15 cellular contexts compared by ENCODE assay signal in genomic region chr14:81343166-81343565, GRCh38. TPM values are rescaled to one million over a fixed set of nuclear protein-coding genes. Genes with fewer than 3 reads are reported as not detected.
"Had no signal": no experiment of that assay in that cellular context is flagged by ENCODE, and none has a peak within 500 bp of the region (broad histone marks: within the 10 kb centered on the region; RNA-seq: fewer than 3 reads in every experiment).

No MANE protein-coding gene starts in this region.

- DNase-seq: activated CD4-positive, alpha-beta T cell treated with anti-CD3 and anti-CD28 coated beads for 48 hours; activated CD8-positive, alpha-beta T cell treated with anti-CD3 and anti-CD28 coated beads for 36 hours; activated gamma-delta T cell; activated T-cell treated with anti-CD3 and anti-CD28 coated beads, Interleukin-2, amount 50 U/mL, for 48 hours; body of pancreas; effector memory CD8-positive, alpha-beta T cell; natural killer cell; posterior cingulate gyrus; stimulated activated naive CD8-positive, alpha-beta T cell treated with anti-CD3 and anti-CD28 coated beads, Interleukin-15, Interleukin-2, amounts not matched to agents 100 U/mL and 50 U/mL, for 24 hours; trophoblast cell had no signal

- H3K4me1 Mint-ChIP-seq: natural killer cell had no signal

- H3K4me3 Mint-ChIP-seq: activated CD8-positive, alpha-beta T cell treated with anti-CD3 and anti-CD28 coated beads for 36 hours; dendritic cell treated with granulocyte-macrophage colony-stimulating factor and Interleukin-4, amounts not matched to agents 40 ng/mL and 50 ng/mL, for 4 days; effector memory CD8-positive, alpha-beta T cell; natural killer cell; WTC11 had no signal

- H3K9me3 Mint-ChIP-seq: activated CD8-positive, alpha-beta T cell treated with anti-CD3 and anti-CD28 coated beads for 36 hours; activated naive CD4-positive, alpha-beta T cell treated with anti-CD3 and anti-CD28 coated beads, Interleukin-2, amount 50 U/mL, for 72 hours; dendritic cell treated with granulocyte-macrophage colony-stimulating factor and Interleukin-4, amounts not matched to agents 40 ng/mL and 50 ng/mL, for 4 days; effector memory CD8-positive, alpha-beta T cell; natural killer cell; WTC11 had no signal

- H3K36me3 Mint-ChIP-seq: activated naive CD4-positive, alpha-beta T cell treated with anti-CD3 and anti-CD28 coated beads, Interleukin-2, amount 50 U/mL, for 72 hours; natural killer cell; WTC11 had no signal

- H3K4me3 ChIP-seq: body of pancreas had no signal

- H3K27ac ChIP-seq: body of pancreas, neutrophil had no signal

- H3K27ac Mint-ChIP-seq: activated CD8-positive, alpha-beta T cell treated with anti-CD3 and anti-CD28 coated beads for 36 hours; dendritic cell treated with granulocyte-macrophage colony-stimulating factor and Interleukin-4, amounts not matched to agents 40 ng/mL and 50 ng/mL, for 4 days; effector memory CD8-positive, alpha-beta T cell; natural killer cell; WTC11 had no signal

- H3K27me3 ChIP-seq: body of pancreas, neutrophil had no signal

RNA-seq across cellular contexts. Expression of gene STON2, which starts 57.0 kb away (rescaled TPM):
- total RNA-seq: T-helper 2 cell treated with Interferon-gamma antibody and Interleukin-4, amounts not matched to agents 100 ng/mL and 5 ng/mL, for 36 hours had no signal
